1 cellular context compared by ENCODE assay signal in the genomic region with DNA sequence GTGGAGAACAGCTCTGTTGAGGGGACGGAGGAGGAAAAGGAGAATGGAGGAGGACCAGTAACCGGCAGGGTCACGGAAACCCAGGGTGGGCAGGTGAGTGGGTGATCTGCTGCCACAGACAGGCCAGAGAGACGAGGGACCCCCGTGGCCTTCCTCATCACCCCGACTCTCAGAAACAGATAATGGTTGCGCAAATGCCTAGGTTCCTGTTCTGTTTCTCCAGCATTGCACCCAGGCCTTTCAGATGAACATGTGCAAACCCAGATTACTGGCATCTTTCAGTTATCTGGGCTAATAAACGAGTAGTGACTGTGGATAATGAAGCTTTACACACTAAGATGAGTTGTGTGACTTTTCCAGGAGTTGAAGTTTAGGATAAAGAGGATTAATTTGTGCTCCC.
TF ChIP-seq lines count a peak whose summit lies in the region.

No MANE protein-coding gene starts in this region.

TF ChIP-seq in GM12878, 131 proteins besides CTCF, POLR2A, EP300 and RAD21 (continued from another document):
- TF ChIP-seq SP1 (IDR thresholded peaks at IDR 0.05; ENCODE audit: low read depth, low read length) (no peak), NFIC (IDR thresholded peaks at IDR 0.05; ENCODE audit: low read depth, low read length) (no peak), TCF3 (IDR thresholded peaks at IDR 0.05; ENCODE audit: borderline replicate concordance, insufficient read depth, low read depth, low read length) (no peak), POU2F2 (IDR thresholded peaks at IDR 0.05; ENCODE audit: borderline replicate concordance, low read depth, low read length) (no peak)
